In the genomic region with DNA sequence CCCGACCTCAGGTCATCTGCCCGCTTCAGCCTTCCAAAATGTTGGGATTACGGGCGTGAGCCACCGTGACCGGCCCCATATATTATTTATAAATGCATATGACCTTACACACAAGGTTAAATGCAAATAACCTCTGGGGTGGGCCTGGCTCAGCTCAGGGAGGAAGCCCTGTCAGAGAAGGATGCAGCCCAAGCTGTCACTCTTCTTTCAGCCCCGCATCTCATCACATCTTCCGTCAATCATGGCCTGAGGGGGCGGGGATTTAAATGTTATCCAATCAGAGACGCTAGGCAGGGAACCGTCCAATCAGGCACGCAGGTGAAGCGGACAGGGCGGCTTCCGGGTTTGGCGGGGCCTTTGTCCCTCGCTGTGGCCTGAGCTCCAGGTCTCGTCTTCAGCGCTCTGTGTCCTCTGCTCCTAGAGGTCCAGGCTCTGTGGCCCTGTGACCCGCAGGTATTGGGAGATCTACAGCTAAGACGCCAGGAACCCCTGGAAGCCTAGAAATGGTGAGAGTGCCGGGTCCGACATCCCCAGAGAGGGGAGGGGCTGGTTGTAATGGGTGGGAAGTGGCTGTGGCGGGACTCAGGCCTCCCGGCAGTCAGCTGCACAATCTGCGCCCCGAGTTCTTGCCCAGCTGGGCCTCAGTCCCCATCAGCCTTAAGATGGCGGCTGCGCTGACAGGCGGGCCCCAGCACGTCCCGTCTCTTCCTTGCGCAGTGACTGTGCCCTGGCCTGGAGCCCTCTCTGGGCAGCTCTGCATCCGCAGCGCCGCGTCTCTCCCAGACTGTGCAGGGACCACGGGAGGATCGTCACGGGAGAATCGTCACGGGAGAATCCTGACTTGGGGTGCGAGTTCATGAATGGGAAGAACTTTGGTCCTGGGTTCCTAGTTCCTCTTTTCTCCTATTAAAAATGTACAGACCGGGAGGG, we compare ENCODE assay signal across 8 cellular contexts. TPM values are rescaled to one million over a fixed set of nuclear protein-coding genes. Genes with fewer than 3 reads are reported as not detected.
DNase-seq lines count a peak whose midpoint lies in the region; TF ChIP-seq lines count a peak whose summit lies in the region.

TSS of gene ZNF430 (plus strand) at position 360 of the 930 bp plus-strand sequence. CDS start at position 504, 144 bp downstream.

- TF ChIP-seq CTCF in Loucy (conservative IDR thresholded peaks at IDR 0.05; ENCODE audit: low read length) (no peak), fibroblast of the aortic adventitia (IDR thresholded peaks at IDR 0.05; ENCODE audit: insufficient read depth, low read length) (no peak), nephron (IDR thresholded peaks at IDR 0.05; ENCODE audit: unreplicated experiment in 3 of 3) (no peak)

- no peaks in the 10 kb centered on the region for H3K9me3 ChIP-seq in Loucy (ENCODE audit: insufficient read depth, low read depth, low read length)

- peaks cover 28% of the 10 kb centered on the region for H4K20me1 ChIP-seq in Loucy (ENCODE audit: insufficient read depth, low read length, poor library complexity, severe bottlenecking)

- H3K4me3 ChIP-seq in Loucy (ENCODE audit: low read length, poor library complexity, severe bottlenecking), result peak within 1 kb of the TSS; percentile 76
- peak within 1 kb of the TSS; percentile 89 for H3K4me3 ChIP-seq in fibroblast of the aortic adventitia (ENCODE audit: low read depth, low read length)

- H3K4me2 ChIP-seq in Loucy (ENCODE audit: low read depth, low read length, poor library complexity, severe bottlenecking), result peak within 1 kb of the TSS; percentile 79

- H2AFZ ChIP-seq in Loucy (ENCODE audit: low read length), result peak within 1 kb of the TSS; percentile 82

- peak; percentile 89 for TF ChIP-seq POLR2A in Raji (IDR thresholded peaks at IDR 0.05; ENCODE audit: insufficient read depth, low read depth, low read length)

- no peaks in the 10 kb centered on the region for H3K27me3 Mint-ChIP-seq in nephron (ENCODE audit: low read depth)
- no peaks in the 10 kb centered on the region for H3K27me3 Mint-ChIP-seq in stimulated activated naive CD8-positive, alpha-beta T cell treated with anti-CD3 and anti-CD28 coated beads, Interleukin-15, Interleukin-2, amounts not matched to agents 100 ng/mL and 50 ng/mL, for 24 hours

- 0 out of 2 replicates have a peak, but pooled peaks cover 4% of the 10 kb centered on the region for H3K36me3 ChIP-seq in Loucy (ENCODE audit: insufficient read depth, low read length)

- peaks cover 25% of the 10 kb centered on the region for H3K4me1 Mint-ChIP-seq in nephron
- H3K4me1 Mint-ChIP-seq in stimulated activated naive CD8-positive, alpha-beta T cell treated with anti-CD3 and anti-CD28 coated beads, Interleukin-15, Interleukin-2, amounts not matched to agents 100 ng/mL and 50 ng/mL, for 24 hours (ENCODE audit: low read depth), result peaks cover 55% of the 10 kb centered on the region

- peaks cover 24% of the 10 kb centered on the region for H3K4me1 ChIP-seq in Loucy (ENCODE audit: insufficient read depth, low read length, poor library complexity, severe bottlenecking)

- H3K79me2 ChIP-seq in Loucy (ENCODE audit: insufficient read depth, low read length), result peaks cover 49% of the 10 kb centered on the region

- H3K36me3 Mint-ChIP-seq in nephron (ENCODE audit: low read depth), result peaks cover 34% of the 10 kb centered on the region
- peaks cover 37% of the 10 kb centered on the region for H3K36me3 Mint-ChIP-seq in stimulated activated naive CD8-positive, alpha-beta T cell treated with anti-CD3 and anti-CD28 coated beads, Interleukin-15, Interleukin-2, amounts not matched to agents 100 ng/mL and 50 ng/mL, for 24 hours (ENCODE audit: low read depth)

- no peaks in the 10 kb centered on the region for H3K9me2 ChIP-seq in Loucy (replicated peaks; ENCODE audit: low read depth, low read length)

- DNase-seq in EH (ENCODE audit: low read depth) (peak; percentile 96), H4 (ENCODE audit: low spot score) (peak; percentile 94), fibroblast of the aortic adventitia (ENCODE audit: low read depth) (peak; percentile 91)
- DNase-seq in activated T-helper 9 cell treated with anti-CD3 and anti-CD28 coated beads, Interleukin-2, amount 50 U/mL, for 16 hours (ENCODE audit: low read depth), result peak; percentile 86

- H3K9me3 Mint-ChIP-seq in nephron, result no peaks in the 10 kb centered on the region
- H3K9me3 Mint-ChIP-seq in stimulated activated naive CD8-positive, alpha-beta T cell treated with anti-CD3 and anti-CD28 coated beads, Interleukin-15, Interleukin-2, amounts not matched to agents 100 ng/mL and 50 ng/mL, for 24 hours, result no peaks in the 10 kb centered on the region

- H3K4me3 Mint-ChIP-seq in nephron, result peak within 1 kb of the TSS; percentile 99 to 100 (median 100)
- peak within 1 kb of the TSS; percentile 100 for H3K4me3 Mint-ChIP-seq in stimulated activated naive CD8-positive, alpha-beta T cell treated with anti-CD3 and anti-CD28 coated beads, Interleukin-15, Interleukin-2, amounts not matched to agents 100 ng/mL and 50 ng/mL, for 24 hours

- H3K27ac Mint-ChIP-seq in nephron, result peak within 1 kb of the TSS; percentile 97 to 98 (median 97)
- peak within 1 kb of the TSS; percentile 99 for H3K27ac Mint-ChIP-seq in stimulated activated naive CD8-positive, alpha-beta T cell treated with anti-CD3 and anti-CD28 coated beads, Interleukin-15, Interleukin-2, amounts not matched to agents 100 ng/mL and 50 ng/mL, for 24 hours

- H3K27me3 ChIP-seq in Loucy (ENCODE audit: insufficient read depth, low read length, poor library complexity, severe bottlenecking), result no peaks in the 10 kb centered on the region

- H3F3A ChIP-seq in Loucy (ENCODE audit: low read depth), result no peaks in the 10 kb centered on the region

- H3K9ac ChIP-seq in Loucy (ENCODE audit: low read depth, low read length, poor library complexity, severe bottlenecking), result peak within 1 kb of the TSS; percentile 82

RNA-seq across cellular contexts. Expression of gene ZNF430, which starts in this region (rescaled TPM):
- total RNA-seq in H4 (2014; rRNA removed; shearing (Covaris generic)), result 2.1 and 7.2 TPM in 2 replicates
- total RNA-seq in fibroblast of the aortic adventitia (ENCODE audit: low replicate concordance), result 5.6 and 9.9 TPM in 2 replicates

Comparison
In these comparisons a context has a peak if more than half of its experiments do, and no peak if none do; other contexts are left out.
1. Peak in every context shown above with its lines: DNase-seq and H3K4me3 ChIP-seq.